Comparison of ENCODE assay signal across 20 cellular contexts in genomic region chr4:16583764-16584163, GRCh38.
DNase-seq lines count a peak whose midpoint lies in the region; ATAC-seq, FAIRE-seq and TF ChIP-seq lines count a peak whose summit lies in the region.
"Had no signal": no experiment of that assay in that cellular context is flagged by ENCODE, and none has a peak within 500 bp of the region (broad histone marks: within the 10 kb centered on the region; RNA-seq: fewer than 3 reads in every experiment).

No MANE protein-coding gene starts in this region.

- BruUV-seq in PC-3 (replicated peaks; lab: Mats Ljungman, UMichigan), result no TSS peak
- no TSS peak for BruUV-seq in K562 (replicated peaks; lab: Mats Ljungman, UMichigan)

- 0% methylated on average over 8 of the region's 8 CpGs for WGBS in K562 (ENCODE audit: insufficient coverage, low coverage, missing lambda C conversion rate)

- in situ Hi-C loops in K562 (cut with MboI), result no loop called here

- H3K4me3 ChIP-seq in AG10803 (ENCODE audit: low read length) (no peak overlapping the region), PC-3 (ENCODE audit: low read length) (no peak overlapping the region), K562 (no peak overlapping the region)
- H3K4me3 ChIP-seq: BLaER1 treated with 17β-estradiol and CSF1 and Interleukin-3, amounts not matched to agents 10 nM and 100 nM; GM12878 had no signal

- H3K4me3 Mint-ChIP-seq in activated CD8-positive, alpha-beta T cell treated with anti-CD3 and anti-CD28 coated beads for 36 hours, result no peak overlapping the region
- H3K4me3 Mint-ChIP-seq: CD8-positive, alpha-beta memory T cell had no signal

- FAIRE-seq in K562 (lab: Jason Lieb, UNC), result no peak
- FAIRE-seq: GM12878, HepG2 had no signal

- H3K79me2 ChIP-seq in PC-3 (ENCODE audit: low read length) (no peaks in the 10 kb centered on the region), K562 (ENCODE audit: control insufficient read depth, insufficient read depth, low read length) (no peaks in the 10 kb centered on the region)

- CTCF ChIA-PET in PC-3 (lab: Charles Lee) (no interaction called here), K562 (lab: Yijun Ruan, JAX; ENCODE audit: low intra/inter-chr PET ratio) (no interaction called here)
- CTCF ChIA-PET in activated CD8-positive, alpha-beta T cell treated with anti-CD3 and anti-CD28 coated beads for 36 hours (lab: Charles Lee), result no interaction called here

- peaks cover 46% of the 10 kb centered on the region for H3K4me1 ChIP-seq in PC-3 (ENCODE audit: insufficient read depth, low read length)
- no peaks in the 10 kb centered on the region for H3K4me1 ChIP-seq in K562 (replicated peaks in 1 of 2; ENCODE audit: control insufficient read depth in 2 of 2, insufficient read depth in 2 of 2, low read length in 2 of 2)

- TF ChIP-seq POLR2A in K562 (conservative IDR thresholded peaks at IDR 0.05), result no peak

- H3K9me3 ChIP-seq in PC-3 (ENCODE audit: low read length) (no peaks in the 10 kb centered on the region), K562 (replicated peaks; ENCODE audit: control insufficient read depth, insufficient read depth, low read depth, low read length) (no peaks in the 10 kb centered on the region)
- H3K9me3 ChIP-seq: BLaER1 treated with 17β-estradiol and CSF1 and Interleukin-3, amounts not matched to agents 10 nM and 100 nM had no signal

- ATAC-seq in PC-3, result peak; percentile 68
- ATAC-seq in K562, result no peak
- ATAC-seq in HG03097 (IDR thresholded peaks at IDR 0.05; ENCODE audit: low FRiP score, unreplicated experiment), result no peak
- ATAC-seq in activated CD8-positive, alpha-beta T cell treated with anti-CD3 and anti-CD28 coated beads for 36 hours, result no peak
- ATAC-seq: GM12878, HepG2 had no signal

- no peak for TF ChIP-seq EP300 in K562 (IDR thresholded peaks at IDR 0.05; ENCODE audit: low read length)

- DNase-seq in AG10803 (ENCODE audit: low read depth), result peak; percentile 38
- peak; percentile 90 for DNase-seq in PC-3
- DNase-seq in K562 (ENCODE audit: extremely low read depth in 1 of 4, low spot score in 3 of 4), result no peak
- peak; percentile 97 for DNase-seq in kidney tubule cell (ENCODE audit: low spot score)
- DNase-seq in HT-29 (ENCODE audit: low spot score), result no peak
- DNase-seq in activated gamma-delta T cell treated with Interleukin-2 at 50 U/mL for 16 hours, result no peak
- DNase-seq in activated CD8-positive, alpha-beta T cell treated with anti-CD3 and anti-CD28 coated beads for 36 hours, result no peak
- DNase-seq: CD8-positive, alpha-beta memory T cell; DND-41; GDM1; GOT3; NCI-H1105 treated with DMSO at 0.1 percent for 48 hours; NCI-H187; NCI-H345; NCI-H526 treated with DMSO at 0.1 percent for 48 hours had no signal

- H3K9ac ChIP-seq in PC-3 (ENCODE audit: low read length), result no peak overlapping the region
- H3K9ac ChIP-seq in K562 (ENCODE audit: insufficient read depth in 1 of 2, low read depth in 2 of 2, low read length in 2 of 2), result no peak overlapping the region
- H3K9ac ChIP-seq: BLaER1 treated with 17β-estradiol and CSF1 and Interleukin-3, amounts not matched to agents 10 nM and 100 nM had no signal

- no peaks in the 10 kb centered on the region for H3K4me1 Mint-ChIP-seq in activated CD8-positive, alpha-beta T cell treated with anti-CD3 and anti-CD28 coated beads for 36 hours (ENCODE audit: low read depth)
- H3K4me1 Mint-ChIP-seq: CD8-positive, alpha-beta memory T cell had no signal

- H3K9me3 Mint-ChIP-seq in activated CD8-positive, alpha-beta T cell treated with anti-CD3 and anti-CD28 coated beads for 36 hours, result no peaks in the 10 kb centered on the region

- H3K4me2 ChIP-seq in PC-3 (ENCODE audit: low read length) (peak overlapping the region; percentile 39), K562 (ENCODE audit: insufficient read depth, low read length) (no peak overlapping the region)
- H3K4me2 ChIP-seq: BLaER1 treated with 17β-estradiol and CSF1 and Interleukin-3, amounts not matched to agents 10 nM and 100 nM had no signal

- no peaks in the 10 kb centered on the region for H3K9me2 ChIP-seq in PC-3 (replicated peaks; ENCODE audit: low read length)

- no peak overlapping the region for H3K27ac Mint-ChIP-seq in activated CD8-positive, alpha-beta T cell treated with anti-CD3 and anti-CD28 coated beads for 36 hours
- H3K27ac Mint-ChIP-seq: CD8-positive, alpha-beta memory T cell had no signal

- H2AFZ ChIP-seq in PC-3 (ENCODE audit: low read length), result no peak overlapping the region
- H2AFZ ChIP-seq in K562 (ENCODE audit: low read depth, low read length), result no peak overlapping the region

- intact Hi-C loops in PC-3 (cut with micrococcal nuclease), result no loop called here
- intact Hi-C loops in K562 (cut with micrococcal nuclease), result loop anchor here (10.0 kb wide), 1 partner anchor 559 kb away; no protein-coding TSS in a partner anchor
- intact Hi-C loops in activated CD8-positive, alpha-beta T cell treated with anti-CD3 and anti-CD28 coated beads for 36 hours (cut with micrococcal nuclease), result no loop called here

- H3K36me3 Mint-ChIP-seq in activated CD8-positive, alpha-beta T cell treated with anti-CD3 and anti-CD28 coated beads for 36 hours (ENCODE audit: low read depth), result no peaks in the 10 kb centered on the region
- H3K36me3 Mint-ChIP-seq: CD8-positive, alpha-beta memory T cell had no signal

- TF ChIP-seq CTCF in AG10803 (conservative IDR thresholded peaks at IDR 0.05; ENCODE audit: low read length) (no peak), PC-3 (conservative IDR thresholded peaks at IDR 0.05; ENCODE audit: low read depth, low read length) (no peak), K562 (IDR thresholded peaks at IDR 0.05 in 2 of 3, conservative IDR thresholded peaks at IDR 0.05 in 1 of 3; ENCODE audit: insufficient read depth in 2 of 3, low read depth in 1 of 3, low read length in 3 of 3) (no peak)
- no peak for TF ChIP-seq CTCF in activated CD8-positive, alpha-beta T cell treated with anti-CD3 and anti-CD28 coated beads for 36 hours (IDR thresholded peaks at IDR 0.05)

- H3K9me1 ChIP-seq in K562 (ENCODE audit: control insufficient read depth, insufficient read depth, low read length), result no peaks in the 10 kb centered on the region

- POLR2A ChIA-PET in PC-3 (lab: Charles Lee; ENCODE audit: unreplicated experiment), result no interaction called here
- POLR2A ChIA-PET in K562 (lab: Yijun Ruan, JAX), result no interaction called here
- POLR2A ChIA-PET in activated CD8-positive, alpha-beta T cell treated with anti-CD3 and anti-CD28 coated beads for 36 hours (lab: Charles Lee), result no interaction called here

- H3F3A ChIP-seq in PC-3 (ENCODE audit: low read length, unreplicated experiment), result no peaks in the 10 kb centered on the region

- no peak for TF ChIP-seq RAD21 in K562 (CRISPR knock-in tag; conservative IDR thresholded peaks at IDR 0.05 in 1 of 2, IDR thresholded peaks at IDR 0.05 in 1 of 2)

- peak overlapping the region; percentile 62 for H3K27ac ChIP-seq in PC-3 (ENCODE audit: low read length)
- no peak overlapping the region for H3K27ac ChIP-seq in K562 (ENCODE audit: extremely low read depth, low read depth, low read length)
- H3K27ac ChIP-seq: BLaER1 treated with 17β-estradiol and CSF1 and Interleukin-3, amounts not matched to agents 10 nM and 100 nM; RWPE1 had no signal

- no peaks in the 10 kb centered on the region for H3K27me3 ChIP-seq in PC-3 (ENCODE audit: low read length)
- no peaks in the 10 kb centered on the region; a peak in 1 of 5 replicates for H3K27me3 ChIP-seq in K562 (ENCODE audit: control insufficient read depth in 2 of 2, insufficient read depth in 2 of 2, low read length in 2 of 2)
- H3K27me3 ChIP-seq: BLaER1 treated with 17β-estradiol and CSF1 and Interleukin-3, amounts not matched to agents 10 nM and 100 nM had no signal

- peaks cover 1% of the 10 kb centered on the region for H3K27me3 Mint-ChIP-seq in activated CD8-positive, alpha-beta T cell treated with anti-CD3 and anti-CD28 coated beads for 36 hours
- H3K27me3 Mint-ChIP-seq: CD8-positive, alpha-beta memory T cell had no signal

- H3K36me3 ChIP-seq in PC-3 (ENCODE audit: low read depth, low read length) (no peaks in the 10 kb centered on the region), K562 (ENCODE audit: control insufficient read depth, insufficient read depth, low read length) (no peaks in the 10 kb centered on the region)
- H3K36me3 ChIP-seq: BLaER1 treated with 17β-estradiol and CSF1 and Interleukin-3, amounts not matched to agents 10 nM and 100 nM had no signal

- H4K20me1 ChIP-seq in PC-3 (ENCODE audit: low read length) (no peaks in the 10 kb centered on the region), K562 (replicated peaks; ENCODE audit: control insufficient read depth, insufficient read depth, low read length) (no peaks in the 10 kb centered on the region)
- H4K20me1 ChIP-seq: BLaER1 treated with 17β-estradiol and CSF1 and Interleukin-3, amounts not matched to agents 10 nM and 100 nM had no signal

TF ChIP-seq in K562, 482 proteins besides CTCF, POLR2A, EP300 and RAD21:
- peak; percentile 43 for TF ChIP-seq NFIC (IDR thresholded peaks at IDR 0.05)
- no peak for TF ChIP-seq CREB1 (IDR thresholded peaks at IDR 0.05)
- TF ChIP-seq CREB1 (CRISPR knock-in tag; IDR thresholded peaks at IDR 0.05), result no peak

Comparison
In these comparisons a context has a peak if more than half of its experiments do, and no peak if none do; other contexts are left out.
1. DNase-seq: peak in AG10803 (single experiment), PC-3 (single experiment) and kidney tubule cell (single experiment); none in K562 (0 of 4), HT-29 (single experiment), activated gamma-delta T cell treated with Interleukin-2 at 50 U/mL for 16 hours (single experiment) and activated CD8-positive, alpha-beta T cell treated with anti-CD3 and anti-CD28 coated beads for 36 hours (single experiment).